24 cellular contexts compared by ENCODE assay signal in genomic region chr15:83320404-83320803, GRCh38. TPM values are rescaled to one million over a fixed set of nuclear protein-coding genes. Genes with fewer than 3 reads are reported as not detected.
DNase-seq lines count a peak whose midpoint lies in the region; ATAC-seq and TF ChIP-seq lines count a peak whose summit lies in the region.
"Had no signal": no experiment of that assay in that cellular context is flagged by ENCODE, and none has a peak within 500 bp of the region (broad histone marks: within the 10 kb centered on the region; RNA-seq: fewer than 3 reads in every experiment).

No MANE protein-coding gene starts in this region.

- H3K27me3 Mint-ChIP-seq in activated naive CD8-positive, alpha-beta T cell treated with anti-CD3 and anti-CD28 coated beads, Interleukin-2, amount 50 U/mL, for 24 hours = peaks cover 19% of the 10 kb centered on the region

- no peak for ATAC-seq in HG03045 (IDR thresholded peaks at IDR 0.05; ENCODE audit: unreplicated experiment)
- ATAC-seq in activated naive CD8-positive, alpha-beta T cell treated with anti-CD3 and anti-CD28 coated beads, Interleukin-2, amount 50 U/mL, for 24 hours = no peak
- ATAC-seq: naive thymus-derived CD8-positive, alpha-beta T cell had no signal

- TF ChIP-seq POLR2A in esophagus muscularis mucosa (IDR thresholded peaks at IDR 0.05; ENCODE audit: low read depth) = no peak

- H3K27ac ChIP-seq in esophagus muscularis mucosa (replicated peaks in 1 of 4) = no peak overlapping the region
- H3K27ac ChIP-seq: thyroid gland had no signal

- H3K36me3 Mint-ChIP-seq in activated naive CD8-positive, alpha-beta T cell treated with anti-CD3 and anti-CD28 coated beads, Interleukin-2, amount 50 U/mL, for 24 hours (ENCODE audit: low read depth) = no peaks in the 10 kb centered on the region
- H3K36me3 Mint-ChIP-seq: naive thymus-derived CD8-positive, alpha-beta T cell had no signal

- no peak for TF ChIP-seq CTCF in esophagus muscularis mucosa (IDR thresholded peaks at IDR 0.05)

- no peaks in the 10 kb centered on the region for H3K9me3 ChIP-seq in esophagus muscularis mucosa
- H3K9me3 ChIP-seq: SK-N-SH, thyroid gland had no signal

- WGBS in esophagus muscularis mucosa = 55% methylated on average over 4 of the region's 4 CpGs

- no peaks in the 10 kb centered on the region for H3K9me3 Mint-ChIP-seq in activated naive CD8-positive, alpha-beta T cell treated with anti-CD3 and anti-CD28 coated beads, Interleukin-2, amount 50 U/mL, for 24 hours
- H3K9me3 Mint-ChIP-seq: CD4-positive, alpha-beta T cell; T-helper 2 cell treated with Interferon-gamma antibody and Interleukin-4, amounts not matched to agents 5 μg/mL and 100 μg/mL, for 36 hours had no signal

- DNase-seq in ELR (ENCODE audit: low read depth) (peak; percentile 66), RPMI7951 (ENCODE audit: low read depth) (peak; percentile 84), esophagus muscularis mucosa (ENCODE audit: extremely low spot score) (peak; percentile 19), myocyte (ENCODE audit: low read depth) (peak; percentile 24), amniotic stem cell (lab: John Stamatoyannopoulos, UW) (no peak), NOMO-1 treated with dmso at 0.1 percent for 144 hours (lab: John Stamatoyannopoulos, UW; ENCODE audit: unreplicated experiment) (no peak)
- DNase-seq in activated naive CD8-positive, alpha-beta T cell treated with anti-CD3 and anti-CD28 coated beads, Interleukin-2, amount 50 U/mL, for 24 hours = no peak
- DNase-seq: activated CD4-positive, alpha-beta T cell treated with anti-CD3 and anti-CD28 coated beads, Interleukin-2, amount 50 U/mL, for 4 hours; CD4-positive, alpha-beta T cell; cerebellar nuclear complex; DMS 273 treated with DMSO at 0.1 percent for 48 hours; effector CD8-positive, alpha-beta T cell; kidney; naive thymus-derived CD8-positive, alpha-beta T cell; NCI-H2107; NCI-H510A treated with DMSO at 0.1 percent for 48 hours; posterior cingulate gyrus; SK-N-SH; stimulated activated CD4-positive, alpha-beta T cell treated with anti-CD3 and anti-CD28 coated beads, Interleukin-2, amount 100 ng/mL, for 24 hours; stimulated activated naive CD4-positive, alpha-beta T cell; thyroid gland had no signal

- intact Hi-C loops in esophagus muscularis mucosa (cut with DNase I) = no loop called here

- H3K36me3 ChIP-seq in esophagus muscularis mucosa = no peaks in the 10 kb centered on the region
- H3K36me3 ChIP-seq: thyroid gland had no signal

- no peak overlapping the region for H3K4me3 ChIP-seq in esophagus muscularis mucosa
- H3K4me3 ChIP-seq: lung, thyroid gland had no signal

- H3K4me3 Mint-ChIP-seq in activated naive CD8-positive, alpha-beta T cell treated with anti-CD3 and anti-CD28 coated beads, Interleukin-2, amount 50 U/mL, for 24 hours = no peak overlapping the region
- H3K4me3 Mint-ChIP-seq: CD4-positive, alpha-beta T cell; naive thymus-derived CD8-positive, alpha-beta T cell; T-helper 2 cell treated with Interferon-gamma antibody and Interleukin-4, amounts not matched to agents 5 μg/mL and 100 μg/mL, for 36 hours had no signal

- no peaks in the 10 kb centered on the region for H3K4me1 Mint-ChIP-seq in activated naive CD8-positive, alpha-beta T cell treated with anti-CD3 and anti-CD28 coated beads, Interleukin-2, amount 50 U/mL, for 24 hours
- H3K4me1 Mint-ChIP-seq: naive thymus-derived CD8-positive, alpha-beta T cell had no signal

- no peak for TF ChIP-seq EP300 in esophagus muscularis mucosa (IDR thresholded peaks at IDR 0.05)

- H3K4me1 ChIP-seq in esophagus muscularis mucosa = no peaks in the 10 kb centered on the region
- H3K4me1 ChIP-seq: thyroid gland had no signal

- H3K27me3 ChIP-seq in esophagus muscularis mucosa = peaks cover 0 to 18% (median 0%) of the 10 kb centered on the region in 4 donors
- H3K27me3 ChIP-seq: thyroid gland had no signal

- H3K27ac Mint-ChIP-seq in activated naive CD8-positive, alpha-beta T cell treated with anti-CD3 and anti-CD28 coated beads, Interleukin-2, amount 50 U/mL, for 24 hours = no peak overlapping the region
- H3K27ac Mint-ChIP-seq: CD4-positive, alpha-beta T cell; T-helper 2 cell treated with Interferon-gamma antibody and Interleukin-4, amounts not matched to agents 5 μg/mL and 100 μg/mL, for 36 hours had no signal

RNA-seq across cellular contexts. Expression of gene BNC1, which starts 35.9 kb away (rescaled TPM):
- 6.6 and 8.8 TPM in 2 replicates for total RNA-seq in RPMI7951 (2014; rRNA removed; shearing (Covaris generic))
- total RNA-seq in esophagus muscularis mucosa (under 1 TPM in 3 of 4 donors, not detected in 1; 0.11 to 0.83 (median 0.19) TPM), myocyte (3.6 and 5.1 TPM in 2 replicates)
- polyA plus RNA-seq in myocyte (2012) = 2.8 TPM
- total RNA-seq: CD4-positive, alpha-beta T cell; naive thymus-derived CD8-positive, alpha-beta T cell had no signal
- polyA plus RNA-seq: naive thymus-derived CD8-positive, alpha-beta T cell; SK-N-SH had no signal

Comparison
In these comparisons a context has a peak if more than half of its experiments do, and no peak if none do; other contexts are left out.
1. DNase-seq: peak in ELR (single experiment), RPMI7951 (single experiment), esophagus muscularis mucosa (single experiment) and myocyte (single experiment); none in amniotic stem cell (single experiment), activated naive CD8-positive, alpha-beta T cell treated with anti-CD3 and anti-CD28 coated beads, Interleukin-2, amount 50 U/mL, for 24 hours (single experiment) and NOMO-1 treated with dmso at 0.1 percent for 144 hours (single experiment).